Comparison of ENCODE assay signal across 1 cellular context in genomic region chr14:19796520-19797108, GRCh38. TPM values are rescaled to one million over a fixed set of nuclear protein-coding genes. Genes with fewer than 3 reads are reported as not detected.
"Had no signal": no experiment of that assay in that cellular context is flagged by ENCODE, and none has a peak within 500 bp of the region (broad histone marks: within the 10 kb centered on the region; RNA-seq: fewer than 3 reads in every experiment).

No MANE protein-coding gene starts in this region.

RNA-seq across cellular contexts. Expression of gene OR4N2, which starts 7.0 kb away (rescaled TPM):
- polyA plus RNA-seq: aorta had no signal

RNA-seq across cellular contexts. Expression of gene OR4M1, which starts 23.3 kb away (rescaled TPM):
- polyA plus RNA-seq: aorta had no signal

RNA-seq across cellular contexts. Expression of gene OR4Q3, which starts 53.2 kb away (rescaled TPM):
- polyA plus RNA-seq: aorta had no signal
